In the genomic region with DNA sequence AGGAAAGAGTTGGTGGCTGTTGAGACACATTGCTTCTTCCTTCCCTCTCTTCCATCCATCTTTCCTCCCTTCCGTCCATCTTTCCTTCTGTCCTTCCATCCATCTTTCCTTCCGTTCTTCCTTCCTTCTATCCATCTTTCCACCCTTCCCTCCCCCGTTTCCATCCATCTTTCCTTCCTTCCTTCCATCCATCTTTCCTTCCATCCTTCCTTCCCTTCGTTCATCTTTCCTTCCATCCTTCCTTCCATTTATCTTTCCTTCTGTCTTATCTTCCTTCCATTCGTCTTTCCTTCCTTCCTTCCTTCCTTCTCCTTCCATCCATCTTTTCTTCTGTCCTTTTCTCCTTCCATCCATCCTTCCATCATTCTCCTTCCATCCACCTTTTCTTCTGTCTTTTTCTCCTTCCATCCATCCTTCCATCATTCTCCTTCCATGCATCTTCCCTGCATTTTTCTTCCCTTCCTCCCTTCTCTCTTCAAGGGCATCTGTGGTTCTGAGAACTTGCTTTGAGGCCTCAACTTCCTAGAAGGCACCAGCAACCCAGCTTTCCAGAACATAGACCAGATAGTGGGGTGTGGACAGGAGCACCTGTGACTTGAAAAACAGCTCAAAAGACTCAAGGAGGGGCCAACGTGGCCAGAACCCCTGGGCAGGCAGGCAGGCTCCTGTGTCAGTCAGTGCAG, we compare ENCODE assay signal across 15 cellular contexts. TPM values are rescaled to one million over a fixed set of nuclear protein-coding genes. Genes with fewer than 3 reads are reported as not detected.
DNase-seq lines count a peak whose midpoint lies in the region; ATAC-seq, FAIRE-seq and TF ChIP-seq lines count a peak whose summit lies in the region.
"Had no signal": no experiment of that assay in that cellular context is flagged by ENCODE, and none has a peak within 500 bp of the region (broad histone marks: within the 10 kb centered on the region; RNA-seq: fewer than 3 reads in every experiment).

No MANE protein-coding gene starts in this region.

- H3K36me3 Mint-ChIP-seq in T-helper 17 cell (ENCODE audit: low read depth) = peaks cover 6% of the 10 kb centered on the region
- peaks cover 5 to 40% (median 16%) of the 10 kb centered on the region in 5 donors for H3K36me3 Mint-ChIP-seq in naive thymus-derived CD4-positive, alpha-beta T cell
- H3K36me3 Mint-ChIP-seq: IgD-negative memory B cell had no signal

- peak overlapping the region; percentile 63 for H3K27ac Mint-ChIP-seq in T-helper 17 cell
- peak overlapping the region in 8 of 9 donors; percentile 51 to 98 (median 84) for H3K27ac Mint-ChIP-seq in naive thymus-derived CD4-positive, alpha-beta T cell
- H3K27ac Mint-ChIP-seq: IgD-negative memory B cell had no signal

- H3K36me3 ChIP-seq in HepG2 (replicated peaks in 1 of 2; ENCODE audit: control insufficient read depth in 1 of 2, insufficient read depth in 2 of 2, low read length in 2 of 2) = no peaks in the 10 kb centered on the region
- H3K36me3 ChIP-seq in right lobe of liver = peaks cover 0 to 10% (median 2%) of the 10 kb centered on the region in 4 donors
- peaks cover 0 to 78% (median 10%) of the 10 kb centered on the region in 3 experiments for H3K36me3 ChIP-seq in naive thymus-derived CD4-positive, alpha-beta T cell (ENCODE audit: control insufficient read depth in 2 of 3, insufficient read depth in 3 of 3, low read length in 3 of 3)
- no peaks in the 10 kb centered on the region for H3K36me3 ChIP-seq in aorta (ENCODE audit: control insufficient read depth in 1 of 2, insufficient read depth in 2 of 2, low read length in 1 of 2)
- H3K36me3 ChIP-seq: BE2C had no signal

- 12% methylated on average over 6 of the region's 6 CpGs for whole genome bisulfite sequencing in HepG2 (ENCODE audit: low lambda C conversion rate)
- 72% methylated on average over 6 of the region's 6 CpGs for WGBS in right lobe of liver (ENCODE audit: insufficient coverage, low coverage, low lambda C conversion rate, missing lambda C conversion rate)
- 90 to 96% methylated on average over 6 of the region's 6 CpGs for WGBS in aorta, 2 donors

- peaks cover 27% of the 10 kb centered on the region for H3K4me1 Mint-ChIP-seq in T-helper 17 cell
- peaks cover 19 to 82% (median 60%) of the 10 kb centered on the region in 7 donors for H3K4me1 Mint-ChIP-seq in naive thymus-derived CD4-positive, alpha-beta T cell

- H3K27me3 ChIP-seq in HepG2 (ENCODE audit: control insufficient read depth in 1 of 2, insufficient read depth in 2 of 2, low read length in 2 of 2) = peaks cover 12 to 68% of the 10 kb centered on the region in 2 experiments
- H3K27me3 ChIP-seq in right lobe of liver = no peaks in the 10 kb centered on the region
- H3K27me3 ChIP-seq in naive thymus-derived CD4-positive, alpha-beta T cell (ENCODE audit: control insufficient read depth in 2 of 2, insufficient read depth in 2 of 2, low read length in 2 of 2) = no peaks in the 10 kb centered on the region
- H3K27me3 ChIP-seq in aorta (ENCODE audit: control insufficient read depth in 1 of 2, insufficient read depth in 2 of 2, low read length in 1 of 2) = no peaks in the 10 kb centered on the region
- H3K27me3 ChIP-seq: BE2C had no signal

- DNase-seq in HepG2 (ENCODE audit: low spot score) = no peak
- no peak for DNase-seq in right lobe of liver
- no peak for DNase-seq in T-helper 17 cell
- no peak for DNase-seq in naive thymus-derived CD4-positive, alpha-beta T cell
- DNase-seq in activated gamma-delta T cell (lab: John Stamatoyannopoulos, UW) = no peak
- no peak for DNase-seq in aorta
- DNase-seq in COR-L47 (lab: John Stamatoyannopoulos, UW) = no peak
- DNase-seq: BE2C, Calu3, DMS 273 treated with DMSO at 0.1 percent for 48 hours had no signal

- no peaks in the 10 kb centered on the region for H3K27me3 Mint-ChIP-seq in T-helper 17 cell
- peaks cover 0 to 9% (median 0%) of the 10 kb centered on the region in 5 donors for H3K27me3 Mint-ChIP-seq in naive thymus-derived CD4-positive, alpha-beta T cell

- no TSS peak for BruUV-seq in HepG2 (replicated peaks; lab: Mats Ljungman, UMichigan)

- TF ChIP-seq POLR2A in HepG2 (IDR thresholded peaks at IDR 0.05; ENCODE audit: insufficient read depth in 1 of 2, low read depth in 2 of 2, low read length in 2 of 2) = no peak
- TF ChIP-seq POLR2A in right lobe of liver (IDR thresholded peaks at IDR 0.05) = no peak

- ATAC-seq in HepG2 (no peak), right lobe of liver (no peak), T-helper 17 cell (no peak), aorta (ENCODE audit: low FRiP score) (no peak)
- no peak for ATAC-seq in naive thymus-derived CD4-positive, alpha-beta T cell
- ATAC-seq: A549, HCT116 had no signal

- H3K4me1 ChIP-seq in HepG2 (ENCODE audit: insufficient read depth, low read length) (no peaks in the 10 kb centered on the region), right lobe of liver (no peaks in the 10 kb centered on the region), aorta (ENCODE audit: control insufficient read depth in 1 of 2, insufficient read depth in 2 of 2, low read length in 2 of 2) (no peaks in the 10 kb centered on the region)
- H3K4me1 ChIP-seq in naive thymus-derived CD4-positive, alpha-beta T cell (ENCODE audit: control insufficient read depth in 2 of 2, insufficient read depth in 2 of 2, low read length in 2 of 2) = peaks cover 0 to 40% of the 10 kb centered on the region in 2 donors
- H3K4me1 ChIP-seq: A549, BE2C had no signal

- H2AFZ ChIP-seq in HepG2 (ENCODE audit: low read length) = no peak overlapping the region

- H3K4me3 ChIP-seq in HepG2 (replicated peaks in 1 of 3; ENCODE audit: insufficient read depth in 1 of 3, low read depth in 2 of 3, low read length in 3 of 3) (no peak overlapping the region), right lobe of liver (no peak overlapping the region), aorta (ENCODE audit: low read length in 2 of 2) (no peak overlapping the region)
- H3K4me3 ChIP-seq in naive thymus-derived CD4-positive, alpha-beta T cell (ENCODE audit: low read length) = no peak overlapping the region
- H3K4me3 ChIP-seq: A549 had no signal

- POLR2A ChIA-PET in HepG2 (lab: Yijun Ruan, JAX) = no interaction called here
- POLR2A ChIA-PET in naive thymus-derived CD4-positive, alpha-beta T cell (lab: Charles Lee) = interaction anchor here (1.7 kb wide), 1 partner anchor 20 kb away, joined by 7 read pairs; no protein-coding TSS in a partner anchor

- H3K27ac ChIP-seq in HepG2 (ENCODE audit: extremely low read length, insufficient read depth, low read length) = no peak overlapping the region
- no peak overlapping the region for H3K27ac ChIP-seq in right lobe of liver
- H3K27ac ChIP-seq in naive thymus-derived CD4-positive, alpha-beta T cell (ENCODE audit: low read depth, low read length) = peak overlapping the region; percentile 29
- H3K27ac ChIP-seq in aorta (ENCODE audit: low read depth in 1 of 2, low read length in 2 of 2) = no peak overlapping the region
- H3K27ac ChIP-seq: A549, C4-2B had no signal

- H3K9ac ChIP-seq in HepG2 (ENCODE audit: insufficient read depth, low read depth, low read length) = no peak overlapping the region

- no peak overlapping the region for H3K4me2 ChIP-seq in HepG2 (ENCODE audit: low read depth, low read length)
- H3K4me2 ChIP-seq: A549 had no signal

- H4K20me1 ChIP-seq in HepG2 (ENCODE audit: insufficient read depth, low read length) = no peaks in the 10 kb centered on the region

- in situ Hi-C loops in HepG2 (cut with HindIII; ENCODE audit: extremely low pct_ligation_motif_present, low pct_unique_long_range_greater_than_20kb) = no loop called here

- H3K9me3 Mint-ChIP-seq in naive thymus-derived CD4-positive, alpha-beta T cell = peaks cover 0 to 2% (median 0%) of the 10 kb centered on the region in 11 donors
- H3K9me3 Mint-ChIP-seq: IgD-negative memory B cell had no signal

- TF ChIP-seq CTCF in HepG2 (CRISPR knock-in tag; IDR thresholded peaks at IDR 0.05) = no peak
- TF ChIP-seq CTCF in right lobe of liver (IDR thresholded peaks at IDR 0.05) = no peak

- no peak for FAIRE-seq in HepG2 (lab: Jason Lieb, UNC)
- FAIRE-seq: A549, H54 had no signal

- H3K79me2 ChIP-seq in HepG2 (ENCODE audit: insufficient read depth, low read length) = no peaks in the 10 kb centered on the region

- no peaks in the 10 kb centered on the region for H3K9me3 ChIP-seq in HepG2 (ENCODE audit: low read length)
- no peaks in the 10 kb centered on the region for H3K9me3 ChIP-seq in right lobe of liver
- no peaks in the 10 kb centered on the region for H3K9me3 ChIP-seq in T-helper 17 cell (ENCODE audit: control insufficient read depth, low read length, poor library complexity, severe bottlenecking)
- no peaks in the 10 kb centered on the region for H3K9me3 ChIP-seq in naive thymus-derived CD4-positive, alpha-beta T cell (ENCODE audit: control insufficient read depth in 2 of 3, low read length in 3 of 3)
- H3K9me3 ChIP-seq in aorta (ENCODE audit: control insufficient read depth, low read length) = no peaks in the 10 kb centered on the region
- H3K9me3 ChIP-seq: A549, BE2C had no signal

- intact Hi-C loops in HepG2 (cut with micrococcal nuclease; ENCODE audit: unreplicated experiment) (no loop called here), right lobe of liver (cut with DNase I) (no loop called here), aorta (cut with DNase I) (no loop called here)
- intact Hi-C loops in naive thymus-derived CD4-positive, alpha-beta T cell (cut with micrococcal nuclease) = no loop called here

- H3K4me3 Mint-ChIP-seq in T-helper 17 cell = no peak overlapping the region
- peak overlapping the region in 2 of 10 donors; percentile 58 to 63 for H3K4me3 Mint-ChIP-seq in naive thymus-derived CD4-positive, alpha-beta T cell
- H3K4me3 Mint-ChIP-seq: IgD-negative memory B cell had no signal

- CTCF ChIA-PET in HepG2 (lab: Yijun Ruan, JAX; ENCODE audit: low intra/inter-chr PET ratio, low total read pairs) = no interaction called here
- CTCF ChIA-PET in naive thymus-derived CD4-positive, alpha-beta T cell (lab: Charles Lee) = no interaction called here

- TF ChIP-seq RAD21 in HepG2 (CRISPR knock-in tag; IDR thresholded peaks at IDR 0.05) = no peak

- TF ChIP-seq EP300 in HepG2 (IDR thresholded peaks at IDR 0.05; ENCODE audit: low read depth in 2 of 2, low read length in 2 of 2) = no peak
- no peak for TF ChIP-seq EP300 in HepG2 (CRISPR knock-in tag; IDR thresholded peaks at IDR 0.05; ENCODE audit: borderline replicate concordance)

RNA-seq across cellular contexts. Expression of gene SELENON, which starts 48.9 kb away (rescaled TPM):
- total RNA-seq in HepG2 (2016; rRNA removed; fragmentation: Illumina TruSeq; extraction: Trizol) (3.4 and 3.8 TPM in 2 replicates), right lobe of liver (10 to 100 TPM; 11.9 to 21.8 (median 17.8) TPM), T-helper 17 cell (10 to 100 TPM; 24.5 to 25.2 TPM), aorta (10 to 100 TPM; 68.0 to 79.4 TPM)
- total RNA-seq in HepG2 (2016; cell fraction: cytosol; rRNA removed; fragmentation: Illumina TruSeq; extraction: Trizol; ENCODE audit: low read depth) = 1.4 and 1.6 TPM in 2 replicates
- 2.6 and 3.9 TPM in 2 replicates for total RNA-seq in HepG2 (2016; cell fraction: insoluble cytoplasmic fraction; rRNA removed; fragmentation: Illumina TruSeq; extraction: Trizol)
- total RNA-seq in HepG2 (2016; cell fraction: membrane; rRNA removed; fragmentation: Illumina TruSeq; extraction: Trizol) = 5.9 and 6.0 TPM in 2 replicates
- 6.6 and 8.7 TPM in 2 replicates for total RNA-seq in HepG2 (2016; cell fraction: nucleus; rRNA removed; fragmentation: Illumina TruSeq; extraction: Trizol)
- polyA plus RNA-seq in HepG2 (2011; rRNA removed) (8.0 and 8.9 TPM in 2 replicates), aorta (10 to 100 TPM; 13.1 to 36.9 TPM)
- 9.0 and 9.2 TPM in 2 replicates for polyA plus RNA-seq in HepG2 (2011; cell fraction: cytosol; rRNA removed)
- polyA plus RNA-seq in HepG2 (2011; cell fraction: nucleus; rRNA removed) = 13.1 and 15.6 TPM in 2 replicates
- 10.5 and 11.5 TPM in 2 replicates for polyA plus RNA-seq in HepG2 (2012)
- 3.5 and 4.0 TPM in 2 replicates for polyA plus RNA-seq in HepG2 (2016; cell fraction: cytosol; fragmentation: Illumina TruSeq; extraction: Trizol; ENCODE audit: low read depth)
- 8.8 and 12.5 TPM in 2 replicates for polyA plus RNA-seq in HepG2 (2016; cell fraction: insoluble cytoplasmic fraction; fragmentation: Illumina TruSeq; extraction: Trizol; ENCODE audit: low read depth)
- polyA plus RNA-seq in HepG2 (2016; cell fraction: membrane; fragmentation: Illumina TruSeq; extraction: Trizol; ENCODE audit: low read depth) = 12.1 and 12.7 TPM in 2 replicates
- polyA plus RNA-seq in HepG2 (2016; cell fraction: nucleus; fragmentation: Illumina TruSeq; extraction: Trizol; ENCODE audit: insufficient read depth, low read depth) = 27.6 and 29.1 TPM in 2 replicates
- polyA minus RNA-seq in HepG2 (2011; rRNA and poly(A)+ RNA removed; ENCODE audit: low replicate concordance) = 10.4 TPM in 2 replicates
- polyA minus RNA-seq in HepG2 (2011; cell fraction: cytosol; rRNA and poly(A)+ RNA removed) = 8.1 and 8.3 TPM in 2 replicates
- 3.1 and 5.0 TPM in 2 replicates for polyA minus RNA-seq in HepG2 (2011; cell fraction: nucleus; rRNA and poly(A)+ RNA removed)
- 10 to 100 TPM; 11.9 to 27.7 (median 25.8) TPM for total RNA-seq in naive thymus-derived CD4-positive, alpha-beta T cell
- 1 to 10 TPM; 2.6 to 5.6 TPM for polyA plus RNA-seq in naive thymus-derived CD4-positive, alpha-beta T cell
